Comparison of ENCODE assay signal across 8 cellular contexts in genomic region chr2:3461781-3462492, GRCh38. TPM values are rescaled to one million over a fixed set of nuclear protein-coding genes. Genes with fewer than 3 reads are reported as not detected.
DNase-seq lines count a peak whose midpoint lies in the region; ATAC-seq, FAIRE-seq and TF ChIP-seq lines count a peak whose summit lies in the region.

No MANE protein-coding gene starts in this region.

- TF ChIP-seq CTCF in body of pancreas (IDR thresholded peaks at IDR 0.05), result peak in 6 of 7 experiments; percentile 65 to 99 (median 84)

- no peaks in the 10 kb centered on the region for H3K9me3 ChIP-seq in body of pancreas

- ATAC-seq in GM19455 (IDR thresholded peaks at IDR 0.05; ENCODE audit: unreplicated experiment) (peak; percentile 59), HG03378 (IDR thresholded peaks at IDR 0.05; ENCODE audit: unreplicated experiment) (peak; percentile 76), body of pancreas (peak; percentile 37)
- peak; percentile 68 for ATAC-seq in stimulated activated memory B cell treated with anti-CD40 and anti-IgM and Interleukin-4, amounts not matched to agents 10 μg/mL and 1 μg/mL and 100 μg/mL, for 72 hours

- H3K27ac Mint-ChIP-seq in activated CD4-positive, alpha-beta T cell treated with anti-CD3 and anti-CD28 coated beads, Interleukin-2, amount 10 ng/mL, durations not matched to agents 24 days and 14 days, result no peak overlapping the region
- peak overlapping the region; percentile 93 for H3K27ac Mint-ChIP-seq in stimulated activated memory B cell treated with anti-CD40 and anti-IgM and Interleukin-4, amounts not matched to agents 10 μg/mL and 1 μg/mL and 100 μg/mL, for 72 hours

- intact Hi-C loops in activated CD4-positive, alpha-beta T cell treated with anti-CD3 and anti-CD28 coated beads, Interleukin-2, amount 10 ng/mL, durations not matched to agents 24 days and 14 days (cut with micrococcal nuclease), result loop anchor here (5.0 kb wide), 2 partner anchors 35 to 190 kb away; no protein-coding TSS in a partner anchor
- intact Hi-C loops in body of pancreas (cut with DNase I), result no loop called here

- peaks cover 4% of the 10 kb centered on the region for H3K4me1 Mint-ChIP-seq in activated CD4-positive, alpha-beta T cell treated with anti-CD3 and anti-CD28 coated beads, Interleukin-2, amount 10 ng/mL, durations not matched to agents 24 days and 14 days
- peaks cover 21% of the 10 kb centered on the region for H3K4me1 Mint-ChIP-seq in stimulated activated memory B cell treated with anti-CD40 and anti-IgM and Interleukin-4, amounts not matched to agents 10 μg/mL and 1 μg/mL and 100 μg/mL, for 72 hours

- H3K27ac ChIP-seq in body of pancreas, result no peak overlapping the region

- peaks cover 5 to 18% of the 10 kb centered on the region in 2 donors for H3K36me3 ChIP-seq in body of pancreas (replicated peaks in 1 of 2; ENCODE audit: insufficient read depth in 1 of 2, low read depth in 2 of 2)

- WGBS in body of pancreas, 2 donors, result 71 to 74% methylated on average over 12 of the region's 12 CpGs

- H3K4me1 ChIP-seq in body of pancreas, result peaks cover 6% of the 10 kb centered on the region

- peak; percentile 84 for DNase-seq in activated CD4-positive, alpha-beta T cell treated with anti-CD3 and anti-CD28 coated beads, Interleukin-2, amount 10 ng/mL, durations not matched to agents 24 days and 14 days
- DNase-seq in activated CD4-positive, alpha-beta T cell treated with anti-CD3 and anti-CD28 coated beads for 1 hour, result no peak
- DNase-seq in NCI-H774 (lab: John Stamatoyannopoulos, UW), result peak; percentile 16
- DNase-seq in body of pancreas, result peak in 1 of 4 donors; percentile 39

- peaks cover 20% of the 10 kb centered on the region for H3K36me3 Mint-ChIP-seq in activated CD4-positive, alpha-beta T cell treated with anti-CD3 and anti-CD28 coated beads, Interleukin-2, amount 10 ng/mL, durations not matched to agents 24 days and 14 days (ENCODE audit: low read depth)
- peaks cover 37% of the 10 kb centered on the region for H3K36me3 Mint-ChIP-seq in stimulated activated memory B cell treated with anti-CD40 and anti-IgM and Interleukin-4, amounts not matched to agents 10 μg/mL and 1 μg/mL and 100 μg/mL, for 72 hours

- H3K27me3 Mint-ChIP-seq in activated CD4-positive, alpha-beta T cell treated with anti-CD3 and anti-CD28 coated beads, Interleukin-2, amount 10 ng/mL, durations not matched to agents 24 days and 14 days, result no peaks in the 10 kb centered on the region
- no peaks in the 10 kb centered on the region for H3K27me3 Mint-ChIP-seq in stimulated activated memory B cell treated with anti-CD40 and anti-IgM and Interleukin-4, amounts not matched to agents 10 μg/mL and 1 μg/mL and 100 μg/mL, for 72 hours

- no peak overlapping the region for H3K4me3 ChIP-seq in body of pancreas

- peak; percentile 97 for FAIRE-seq in islet of Langerhans (lab: Jason Lieb, UNC)

- H3K9me3 Mint-ChIP-seq in activated CD4-positive, alpha-beta T cell treated with anti-CD3 and anti-CD28 coated beads, Interleukin-2, amount 10 ng/mL, durations not matched to agents 24 days and 14 days, result no peaks in the 10 kb centered on the region
- no peaks in the 10 kb centered on the region for H3K9me3 Mint-ChIP-seq in stimulated activated memory B cell treated with anti-CD40 and anti-IgM and Interleukin-4, amounts not matched to agents 10 μg/mL and 1 μg/mL and 100 μg/mL, for 72 hours

- H3K4me3 Mint-ChIP-seq in activated CD4-positive, alpha-beta T cell treated with anti-CD3 and anti-CD28 coated beads, Interleukin-2, amount 10 ng/mL, durations not matched to agents 24 days and 14 days, result no peak overlapping the region
- peak overlapping the region; percentile 59 for H3K4me3 Mint-ChIP-seq in stimulated activated memory B cell treated with anti-CD40 and anti-IgM and Interleukin-4, amounts not matched to agents 10 μg/mL and 1 μg/mL and 100 μg/mL, for 72 hours

- no peak for TF ChIP-seq POLR2A in body of pancreas (IDR thresholded peaks at IDR 0.05)

- no peaks in the 10 kb centered on the region for H3K27me3 ChIP-seq in body of pancreas

RNA-seq across cellular contexts. Expression of gene ADI1, which starts 57.4 kb away (rescaled TPM):
- 33.7 and 36.2 TPM in 2 replicates for total RNA-seq in activated CD4-positive, alpha-beta T cell treated with anti-CD3 and anti-CD28 coated beads, Interleukin-2, amount 10 ng/mL, durations not matched to agents 24 days and 14 days
- total RNA-seq in body of pancreas, result 10 to 100 TPM; 18.8 to 22.3 TPM
